8 cellular contexts compared by ENCODE assay signal in genomic region chr11:86869966-86870570, GRCh38.
DNase-seq lines count a peak whose midpoint lies in the region; ATAC-seq and TF ChIP-seq lines count a peak whose summit lies in the region.

No MANE protein-coding gene starts in this region.

- no peak overlapping the region for H3K27ac ChIP-seq in C4-2B
- H3K27ac ChIP-seq in OCI-LY3 (ENCODE audit: low read length) = no peak overlapping the region

- H3K79me2 ChIP-seq in OCI-LY3 (ENCODE audit: low read length) = no peaks in the 10 kb centered on the region

- H3K4me1 ChIP-seq in OCI-LY3 (ENCODE audit: low read length) = no peaks in the 10 kb centered on the region

- peak overlapping the region; percentile 35 for H3K4me2 ChIP-seq in OCI-LY3 (ENCODE audit: low read length)

- no peaks in the 10 kb centered on the region for H3K36me3 ChIP-seq in OCI-LY3 (replicated peaks; ENCODE audit: low read depth, low read length)

- ATAC-seq in GM18909 (IDR thresholded peaks at IDR 0.05; ENCODE audit: poor library complexity, unreplicated experiment) (peak; percentile 85), HG03432 (IDR thresholded peaks at IDR 0.05; ENCODE audit: unreplicated experiment) (peak; percentile 82)

- no peaks in the 10 kb centered on the region for H4K20me1 ChIP-seq in OCI-LY3 (ENCODE audit: insufficient read depth, low read length)

- peak; percentile 4 for DNase-seq in activated T-helper 9 cell treated with anti-CD3 and anti-CD28 coated beads, Interleukin-2, amount 50 U/mL, for 16 hours (ENCODE audit: low read depth)
- DNase-seq in glomerular endothelial cell (ENCODE audit: extremely low read depth, low read depth, low spot score) (peak; percentile 41), posterior cingulate gyrus (peak in 7 of 10 donors; percentile 23 to 87 (median 52)), NCI-H187 (lab: John Stamatoyannopoulos, UW) (no peak)

- TF ChIP-seq CTCF in C4-2B (conservative IDR thresholded peaks at IDR 0.05) = peak; percentile 93
- TF ChIP-seq CTCF in OCI-LY3 (IDR thresholded peaks at IDR 0.05; ENCODE audit: low read depth, low read length) = peak; percentile 94

- 0 out of 2 replicates have a peak overlapping the region, but pooled peaks have one; percentile 17 for H2AFZ ChIP-seq in OCI-LY3 (ENCODE audit: low read depth, low read length)

- H3K27me3 ChIP-seq in OCI-LY3 (ENCODE audit: low read depth, low read length) = peaks cover 5% of the 10 kb centered on the region; the same call in 1 of the 2 replicates

- no peak overlapping the region for H3K9ac ChIP-seq in OCI-LY3 (ENCODE audit: low read length)

- H3K4me3 ChIP-seq in OCI-LY3 (ENCODE audit: low read length) = peak overlapping the region; percentile 11; the same call in 1 of the 2 replicates

- no peaks in the 10 kb centered on the region for H3K9me3 ChIP-seq in OCI-LY3 (ENCODE audit: insufficient read depth, low read length)

- intact Hi-C loops in posterior cingulate gyrus (cut with DNase I) = loop anchor here (1.0 to 10.0 kb wide), 2 partner anchors 49 to 425 kb away; no protein-coding TSS in a partner anchor

Comparison
In these comparisons a context has a peak if more than half of its experiments do, and no peak if none do; other contexts are left out.
1. DNase-seq: peak in activated T-helper 9 cell treated with anti-CD3 and anti-CD28 coated beads, Interleukin-2, amount 50 U/mL, for 16 hours (single experiment), glomerular endothelial cell (single experiment) and posterior cingulate gyrus (7 of 10); none in NCI-H187 (0 of 2).